15 cellular contexts compared by ENCODE assay signal in genomic region chr5:74517700-74518099, GRCh38.
DNase-seq lines count a peak whose midpoint lies in the region; ATAC-seq, FAIRE-seq and TF ChIP-seq lines count a peak whose summit lies in the region.
"Had no signal": no experiment of that assay in that cellular context is flagged by ENCODE, and none has a peak within 500 bp of the region (broad histone marks: within the 10 kb centered on the region; RNA-seq: fewer than 3 reads in every experiment).

No MANE protein-coding gene starts in this region.

- no TSS peak for BruUV-seq in GM12878 (replicated peaks; lab: Mats Ljungman, UMichigan)

- no peaks in the 10 kb centered on the region for H3K79me2 ChIP-seq in GM12878 (ENCODE audit: control insufficient read depth, insufficient read depth, low read length)
- H3K79me2 ChIP-seq in MM.1S (ENCODE audit: low read length) = no peaks in the 10 kb centered on the region

- TF ChIP-seq CTCF in GM12878 (IDR thresholded peaks at IDR 0.05 in 2 of 3, conservative IDR thresholded peaks at IDR 0.05 in 1 of 3; ENCODE audit: control insufficient read depth in 2 of 3, extremely low read depth in 1 of 3, insufficient read depth in 1 of 3, low read depth in 3 of 3, low read length in 3 of 3) (no peak), MM.1S (IDR thresholded peaks at IDR 0.05; ENCODE audit: low read length) (no peak)

- H3K27me3 ChIP-seq in GM12878 (replicated peaks in 1 of 2; ENCODE audit: control insufficient read depth in 2 of 2, insufficient read depth in 2 of 2, low read length in 1 of 2) (no peaks in the 10 kb centered on the region), MM.1S (replicated peaks; ENCODE audit: insufficient read depth, low read length) (no peaks in the 10 kb centered on the region)
- H3K27me3 ChIP-seq: colonic mucosa had no signal

- no peak overlapping the region for H3K27ac Mint-ChIP-seq in activated naive CD4-positive, alpha-beta T cell treated with anti-CD3 and anti-CD28 coated beads, Interleukin-2, amount 50 U/mL, for 72 hours
- H3K27ac Mint-ChIP-seq: activated B cell treated with CpG ODN at 0.5 μM for 24 hours; activated naive CD4-positive, alpha-beta T cell treated with anti-CD3 and anti-CD28 coated beads for 36 hours had no signal

- in situ Hi-C loops in GM12878 (cut with MboI) = no loop called here

- H3K9me3 ChIP-seq in GM12878 (replicated peaks; ENCODE audit: control insufficient read depth, insufficient read depth, low read length) = peaks cover 4% of the 10 kb centered on the region; the same call in 1 of the 3 replicates
- no peaks in the 10 kb centered on the region for H3K9me3 ChIP-seq in MM.1S (replicated peaks; ENCODE audit: insufficient read depth, low read length)
- H3K9me3 ChIP-seq: colonic mucosa had no signal

- peaks cover under 1 to 8% of the 10 kb centered on the region in 2 donors for H3K36me3 Mint-ChIP-seq in activated naive CD4-positive, alpha-beta T cell treated with anti-CD3 and anti-CD28 coated beads, Interleukin-2, amount 50 U/mL, for 72 hours

- DNase-seq in A172 (ENCODE audit: low spot score) = peak; percentile 85
- DNase-seq in H54 (ENCODE audit: insufficient read length, low spot score) = peak; percentile 35
- no peak for DNase-seq in GM12878 (ENCODE audit: low read depth, low spot score)
- DNase-seq in glomerular visceral epithelial cell (ENCODE audit: extremely low spot score) = peak; percentile 59
- no peak for DNase-seq in activated naive CD4-positive, alpha-beta T cell treated with anti-CD3 and anti-CD28 coated beads, Interleukin-2, amount 50 U/mL, for 72 hours (ENCODE audit: low spot score in 2 of 2)
- no peak for DNase-seq in NCI-H1105 (lab: John Stamatoyannopoulos, UW)
- DNase-seq in MM.1S = no peak
- no peak for DNase-seq in NCI-H774 (lab: John Stamatoyannopoulos, UW)
- DNase-seq: activated B cell treated with CpG ODN at 0.5 μM for 24 hours; activated naive CD4-positive, alpha-beta T cell treated with anti-CD3 and anti-CD28 coated beads for 36 hours; colonic mucosa; foreskin melanocyte; midbrain; NCI-H1436 treated with DMSO at 0.1 percent for 48 hours; NCI-H345 had no signal

- H3F3A ChIP-seq in MM.1S (ENCODE audit: insufficient read depth, low read length) = no peaks in the 10 kb centered on the region

- H3K4me1 ChIP-seq in GM12878 (ENCODE audit: control insufficient read depth, insufficient read depth, low read length) = no peaks in the 10 kb centered on the region
- no peaks in the 10 kb centered on the region for H3K4me1 ChIP-seq in MM.1S (ENCODE audit: low read length)
- H3K4me1 ChIP-seq: colonic mucosa had no signal

- TF ChIP-seq RAD21 in GM12878 (IDR thresholded peaks at IDR 0.05; ENCODE audit: insufficient read depth, low read depth, low read length) = no peak

- intact Hi-C loops in GM12878 (cut with micrococcal nuclease; ENCODE audit: unreplicated experiment) = no loop called here

- no peak for TF ChIP-seq POLR2A in H54 (IDR thresholded peaks at IDR 0.05; ENCODE audit: low read depth, low read length)
- TF ChIP-seq POLR2A in GM12878 (IDR thresholded peaks at IDR 0.05; ENCODE audit: low read depth, low read length) = no peak

- no peak overlapping the region for H3K4me2 ChIP-seq in GM12878 (ENCODE audit: control insufficient read depth, insufficient read depth)
- H3K4me2 ChIP-seq in MM.1S (ENCODE audit: low read depth, low read length) = no peak overlapping the region

- RAD21 ChIA-PET in GM12878 (lab: Charles Lee; ENCODE audit: unreplicated experiment) = no interaction called here

- H2AFZ ChIP-seq in GM12878 (ENCODE audit: control insufficient read depth, low read depth, low read length) (no peak overlapping the region), MM.1S (ENCODE audit: low read length) (no peak overlapping the region)

- no peak for TF ChIP-seq EP300 in GM12878 (IDR thresholded peaks at IDR 0.05; ENCODE audit: borderline replicate concordance in 1 of 2, control insufficient read depth in 1 of 2, low read depth in 2 of 2, low read length in 2 of 2)

- no peak overlapping the region for H3K9ac ChIP-seq in GM12878 (ENCODE audit: control insufficient read depth, insufficient read depth, low read length)
- H3K9ac ChIP-seq in MM.1S (ENCODE audit: low read length) = no peak overlapping the region

- H3K4me3 ChIP-seq in GM12878 (no peak overlapping the region), MM.1S (ENCODE audit: low read length) (no peak overlapping the region)
- H3K4me3 ChIP-seq: colonic mucosa had no signal

- FAIRE-seq in H54 (lab: Jason Lieb, UNC) (peak; percentile 79), GM12878 (lab: Jason Lieb, UNC) (peak; percentile 13)

- no peak overlapping the region for H3K27ac ChIP-seq in GM12878 (ENCODE audit: control insufficient read depth, insufficient read depth)
- H3K27ac ChIP-seq in MM.1S (ENCODE audit: low read length) = no peak overlapping the region
- H3K27ac ChIP-seq: colonic mucosa had no signal

- CTCF ChIA-PET in GM12878 (lab: Yijun Ruan, JAX) = no interaction called here

- SMC1A ChIA-PET in GM12878 (lab: Charles Lee; ENCODE audit: uncharacterized antibody, unreplicated experiment) = no interaction called here

- no peaks in the 10 kb centered on the region for H3K9me2 ChIP-seq in MM.1S (replicated peaks; ENCODE audit: insufficient read depth, low read length)

- peaks cover 0 to 8% of the 10 kb centered on the region in 2 donors for H3K9me3 Mint-ChIP-seq in activated naive CD4-positive, alpha-beta T cell treated with anti-CD3 and anti-CD28 coated beads, Interleukin-2, amount 50 U/mL, for 72 hours
- H3K9me3 Mint-ChIP-seq: activated B cell treated with CpG ODN at 0.5 μM for 24 hours had no signal

- no peak for ATAC-seq in GM12878
- no peak for ATAC-seq in activated naive CD4-positive, alpha-beta T cell treated with anti-CD3 and anti-CD28 coated beads, Interleukin-2, amount 50 U/mL, for 72 hours

- POLR2A ChIA-PET in GM12878 (lab: Charles Lee) = interaction anchor here (0.6 kb wide), 1 partner anchor 11 kb away, joined by 3 read pairs; no protein-coding TSS in a partner anchor

- H4K20me1 ChIP-seq in GM12878 (ENCODE audit: control insufficient read depth, insufficient read depth) (no peaks in the 10 kb centered on the region), MM.1S (ENCODE audit: insufficient read depth, low read length) (no peaks in the 10 kb centered on the region)

- no peaks in the 10 kb centered on the region for H3K36me3 ChIP-seq in GM12878 (ENCODE audit: control insufficient read depth in 2 of 2, insufficient read depth in 2 of 2, low read length in 1 of 2)
- H3K36me3 ChIP-seq in MM.1S (replicated peaks; ENCODE audit: insufficient read depth, low read length) = no peaks in the 10 kb centered on the region
- H3K36me3 ChIP-seq: colonic mucosa had no signal

TF ChIP-seq in GM12878, 131 proteins besides CTCF, POLR2A, EP300 and RAD21:
- no peak for TF ChIP-seq SMAD1 (IDR thresholded peaks at IDR 0.05; ENCODE audit: low read depth, partially characterized antibody)
- no peak for TF ChIP-seq PAX8 (IDR thresholded peaks at IDR 0.05)
- no peak for TF ChIP-seq TCF7 (IDR thresholded peaks at IDR 0.05; ENCODE audit: borderline replicate concordance)
- TF ChIP-seq PML (IDR thresholded peaks at IDR 0.05; ENCODE audit: low read length) = no peak
- no peak for TF ChIP-seq ZBED1 (IDR thresholded peaks at IDR 0.05; ENCODE audit: borderline replicate concordance)
- no peak for TF ChIP-seq CHD1 (IDR thresholded peaks at IDR 0.05; ENCODE audit: low read depth, low read length)
- no peak for TF ChIP-seq YY1 (IDR thresholded peaks at IDR 0.05; ENCODE audit: low read depth, low read length)
- TF ChIP-seq ZNF24 (IDR thresholded peaks at IDR 0.05) = no peak
- TF ChIP-seq EZH2 (IDR thresholded peaks at IDR 0.05; ENCODE audit: borderline replicate concordance, control insufficient read depth, low read depth, low read length) = no peak
- no peak for TF ChIP-seq ESRRA (IDR thresholded peaks at IDR 0.05; ENCODE audit: low read length)
- no peak for TF ChIP-seq YBX1 (IDR thresholded peaks at IDR 0.05)

Comparison
In these comparisons a context has a peak if more than half of its experiments do, and no peak if none do; other contexts are left out.
1. DNase-seq: peak in A172 (single experiment), H54 (single experiment) and glomerular visceral epithelial cell (single experiment); none in GM12878 (single experiment), activated naive CD4-positive, alpha-beta T cell treated with anti-CD3 and anti-CD28 coated beads, Interleukin-2, amount 50 U/mL, for 72 hours (0 of 2), NCI-H1105 (single experiment), MM.1S (single experiment) and NCI-H774 (single experiment).